8 cellular contexts compared by ENCODE assay signal in the genomic region with DNA sequence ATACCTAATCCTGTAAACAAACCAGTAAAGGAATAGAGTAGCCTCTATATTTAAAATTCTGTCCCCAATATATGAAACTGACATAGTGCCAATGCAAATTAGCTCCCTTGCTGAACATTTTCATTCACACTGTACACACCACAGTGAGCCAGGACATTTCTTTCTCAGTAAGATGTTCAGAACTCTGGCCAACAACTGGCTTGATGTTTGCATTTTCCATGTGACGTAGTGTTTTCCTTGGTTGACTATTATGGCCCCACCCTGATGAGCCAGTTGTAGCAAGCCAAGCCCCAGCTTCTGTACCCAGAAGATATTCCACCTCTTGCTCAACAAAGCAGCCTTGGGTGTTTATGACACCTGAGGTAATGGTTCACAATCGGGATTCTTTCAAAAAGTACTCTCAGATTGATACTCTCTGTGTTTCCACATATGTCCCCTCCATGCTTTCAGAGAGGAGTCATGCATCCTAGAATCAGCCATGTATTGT. TPM values are rescaled to one million over a fixed set of nuclear protein-coding genes. Genes with fewer than 3 reads are reported as not detected.
DNase-seq lines count a peak whose midpoint lies in the region; ATAC-seq and TF ChIP-seq lines count a peak whose summit lies in the region.

No MANE protein-coding gene starts in this region.

- H3K27ac ChIP-seq in hepatocyte (peak overlapping the region; percentile 52), left lung (no peak overlapping the region)

- no peaks in the 10 kb centered on the region for H3K9me3 ChIP-seq in hepatocyte (ENCODE audit: low read depth)
- H3K9me3 ChIP-seq in left lung, result no peaks in the 10 kb centered on the region

- TF ChIP-seq CTCF in hepatocyte (IDR thresholded peaks at IDR 0.05; ENCODE audit: poor library complexity), result no peak
- TF ChIP-seq CTCF in left lung (IDR thresholded peaks at IDR 0.05), result no peak

- no peak overlapping the region for H2AFZ ChIP-seq in hepatocyte

- no peaks in the 10 kb centered on the region for H4K20me1 ChIP-seq in hepatocyte (ENCODE audit: insufficient read depth, poor library complexity, severe bottlenecking)

- DNase-seq in NAMALWA (ENCODE audit: low spot score), result peak; percentile 64
- peak; percentile 61 for DNase-seq in hepatocyte (ENCODE audit: low spot score)
- DNase-seq in NCI-H2029 treated with DMSO at 0.1 percent for 48 hours (lab: John Stamatoyannopoulos, UW), result no peak
- no peak for DNase-seq in activated CD4-positive, alpha-beta T cell treated with anti-CD3 and anti-CD28 coated beads for 4 hours
- DNase-seq in NCI-H1930 (lab: John Stamatoyannopoulos, UW), result no peak
- DNase-seq in left lung, result no peak

- H3K36me3 ChIP-seq in hepatocyte (replicated peaks; ENCODE audit: insufficient read depth, low read depth) (no peaks in the 10 kb centered on the region), left lung (no peaks in the 10 kb centered on the region)

- ATAC-seq in GM18502 (IDR thresholded peaks at IDR 0.05; ENCODE audit: poor library complexity, unreplicated experiment) (peak; percentile 61), GM21786 (IDR thresholded peaks at IDR 0.05; ENCODE audit: unreplicated experiment) (peak; percentile 67), left lung (no peak)

- intact Hi-C loops in left lung (cut with DNase I), result no loop called here

- no peaks in the 10 kb centered on the region for H3K9me2 ChIP-seq in hepatocyte (replicated peaks; ENCODE audit: insufficient read depth)

- H3K4me2 ChIP-seq in hepatocyte, result no peak overlapping the region

- H3K4me3 ChIP-seq in hepatocyte (no peak overlapping the region), left lung (no peak overlapping the region)

- H3K79me2 ChIP-seq in hepatocyte, result no peaks in the 10 kb centered on the region

- H3K4me1 ChIP-seq in hepatocyte (ENCODE audit: insufficient read depth), result peaks cover 21% of the 10 kb centered on the region
- H3K4me1 ChIP-seq in left lung, result peaks cover 9 to 41% of the 10 kb centered on the region in 2 donors

- 75% methylated on average over 2 of the region's 2 CpGs for WGBS in hepatocyte (ENCODE audit: low lambda C conversion rate, missing lambda C conversion rate)

- no peaks in the 10 kb centered on the region for H3K27me3 ChIP-seq in hepatocyte
- no peaks in the 10 kb centered on the region for H3K27me3 ChIP-seq in left lung

RNA-seq across cellular contexts. Expression of gene ANXA1, which starts 17.7 kb away (rescaled TPM):
- total RNA-seq in hepatocyte (245 and 279 TPM in 2 replicates), left lung (100 to 1,000 TPM; 387 to 563 TPM)
- polyA plus RNA-seq in hepatocyte, result 254 and 337 TPM in 2 replicates

Comparison
In these comparisons a context has a peak if more than half of its experiments do, and no peak if none do; other contexts are left out.
1. DNase-seq: peak in NAMALWA (single experiment) and hepatocyte (single experiment); none in NCI-H2029 treated with DMSO at 0.1 percent for 48 hours (single experiment), activated CD4-positive, alpha-beta T cell treated with anti-CD3 and anti-CD28 coated beads for 4 hours (0 of 2), NCI-H1930 (0 of 2) and left lung (0 of 2).